Comparison of ENCODE assay signal across 23 cellular contexts in the genomic region with DNA sequence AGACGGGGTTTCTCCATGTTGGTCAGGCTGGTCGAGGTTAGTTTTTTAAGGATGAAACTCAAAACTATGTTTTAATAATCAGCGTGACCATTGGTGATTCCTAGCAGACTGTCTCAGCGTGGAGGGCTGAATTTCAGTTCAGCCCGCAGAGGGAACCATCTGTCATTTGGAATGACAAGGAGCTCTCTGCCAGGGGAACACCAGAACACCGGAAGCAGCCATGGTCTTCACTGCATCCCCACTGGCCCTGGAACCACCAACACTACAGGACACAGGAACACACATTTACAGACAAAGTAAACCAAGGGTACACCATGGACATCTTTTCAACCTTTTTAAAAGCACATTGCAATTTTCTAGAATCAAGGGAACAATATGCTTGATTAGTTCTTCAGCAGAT.
DNase-seq lines count a peak whose midpoint lies in the region; FAIRE-seq and TF ChIP-seq lines count a peak whose summit lies in the region.
"Had no signal": no experiment of that assay in that cellular context is flagged by ENCODE, and none has a peak within 500 bp of the region (broad histone marks: within the 10 kb centered on the region; RNA-seq: fewer than 3 reads in every experiment).

No MANE protein-coding gene starts in this region.

- TF ChIP-seq RAD21 in Ishikawa (IDR thresholded peaks at IDR 0.05; ENCODE audit: low read depth) = no peak

- peak; percentile 51 for DNase-seq in cerebellar cortex (ENCODE audit: low spot score)
- DNase-seq in HEK293T (ENCODE audit: extremely low spot score) = no peak
- no peak for DNase-seq in RCC 7860 (ENCODE audit: low spot score)
- DNase-seq in stimulated activated CD8-positive, alpha-beta memory T cell treated with anti-CD3 and anti-CD28 coated beads, Interleukin-4, amount 100 ng/mL, for 48 hours = no peak
- DNase-seq: 8988T; ACHN; BE2C; CD4-positive, alpha-beta memory T cell; CD4-positive, CD25-positive, alpha-beta regulatory T cell; CD8-positive, alpha-beta memory T cell; COR-L47; DMS 273 treated with DMSO at 0.1 percent for 48 hours; DMS153; DMS53; DMS79; DND-41; EL; GF-D8 had no signal

- POLR2A ChIA-PET in HEK293T (lab: Yijun Ruan, JAX) = no interaction called here

- CTCF ChIA-PET in HEK293T (lab: Yijun Ruan, JAX) = no interaction called here

- TF ChIP-seq EP300 in Ishikawa (IDR thresholded peaks at IDR 0.05; ENCODE audit: borderline replicate concordance) = no peak

- FAIRE-seq in RCC 7860 (lab: Jason Lieb, UNC) = no peak
- FAIRE-seq: A204.1, G401.6, GM12891, GM19239 had no signal

TF ChIP-seq in Ishikawa, 13 proteins besides CTCF, POLR2A, EP300 and RAD21:
- TF ChIP-seq CEBPB (IDR thresholded peaks at IDR 0.05) (0 out of 2 replicates have a peak, but pooled peaks have one; percentile 48), FOXM1 (IDR thresholded peaks at IDR 0.05; ENCODE audit: borderline replicate concordance, low read depth) (no peak)

TF ChIP-seq in HEK293T, 16 proteins besides CTCF, POLR2A, EP300 and RAD21:
- TF ChIP-seq HDGF (IDR thresholded peaks at IDR 0.05; ENCODE audit: borderline replicate concordance) (no peak), CTBP1 (IDR thresholded peaks at IDR 0.05; ENCODE audit: borderline replicate concordance) (no peak), FOXK2 (IDR thresholded peaks at IDR 0.05) (no peak), BHLHE40 (IDR thresholded peaks at IDR 0.05; ENCODE audit: borderline replicate concordance) (no peak), TARDBP (IDR thresholded peaks at IDR 0.05) (no peak), FOXM1 (IDR thresholded peaks at IDR 0.05; ENCODE audit: borderline replicate concordance) (no peak), FOXA1 (IDR thresholded peaks at IDR 0.05) (no peak), SP1 (IDR thresholded peaks at IDR 0.05) (no peak), LEF1 (IDR thresholded peaks at IDR 0.05; ENCODE audit: borderline replicate concordance) (no peak), ELF4 (IDR thresholded peaks at IDR 0.05) (no peak), L3MBTL2 (conservative IDR thresholded peaks at IDR 0.05) (no peak), ARNT (IDR thresholded peaks at IDR 0.05) (no peak), ZNF384 (IDR thresholded peaks at IDR 0.05) (no peak), NFRKB (IDR thresholded peaks at IDR 0.05) (no peak), SUZ12 (IDR thresholded peaks at IDR 0.05) (no peak)
- TF ChIP-seq, protein P1, sequence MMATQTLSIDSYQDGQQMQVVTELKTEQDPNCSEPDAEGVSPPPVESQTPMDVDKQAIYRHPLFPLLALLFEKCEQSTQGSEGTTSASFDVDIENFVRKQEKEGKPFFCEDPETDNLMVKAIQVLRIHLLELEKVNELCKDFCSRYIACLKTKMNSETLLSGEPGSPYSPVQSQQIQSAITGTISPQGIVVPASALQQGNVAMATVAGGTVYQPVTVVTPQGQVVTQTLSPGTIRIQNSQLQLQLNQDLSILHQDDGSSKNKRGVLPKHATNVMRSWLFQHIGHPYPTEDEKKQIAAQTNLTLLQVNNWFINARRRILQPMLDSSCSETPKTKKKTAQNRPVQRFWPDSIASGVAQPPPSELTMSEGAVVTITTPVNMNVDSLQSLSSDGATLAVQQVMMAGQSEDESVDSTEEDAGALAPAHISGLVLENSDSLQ (IDR thresholded peaks at IDR 0.05) = no peak
